Comparison of ENCODE assay signal across 22 cellular contexts in the genomic region with DNA sequence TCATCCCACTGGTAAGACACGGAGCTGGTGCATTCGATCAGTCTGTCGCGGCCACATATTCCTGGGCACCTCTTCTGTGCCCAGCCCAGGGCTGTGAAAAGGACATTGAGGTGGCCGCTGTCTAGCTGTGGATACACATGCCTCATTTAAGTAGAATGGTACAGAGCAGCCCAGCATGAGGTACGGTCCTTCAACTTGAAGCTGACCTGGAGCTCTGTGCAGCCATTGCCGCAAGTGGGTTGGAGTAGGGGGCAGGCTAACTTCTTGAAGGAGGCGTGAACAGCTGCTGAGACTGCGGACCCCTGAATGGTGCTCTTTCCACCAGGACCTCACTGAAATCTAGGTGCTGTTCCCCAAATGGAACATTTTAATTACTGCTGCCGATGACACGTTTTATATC.
A peak's percentile ranks its signal among the peaks of the same experiment; 100 is the strongest.
DNase-seq lines count a peak whose midpoint lies in the region; ATAC-seq and TF ChIP-seq lines count a peak whose summit lies in the region.
"Had no signal": no experiment of that assay in that cellular context is flagged by ENCODE, and none has a peak within 500 bp of the region (broad histone marks: within the 10 kb centered on the region; RNA-seq: fewer than 3 reads in every experiment).

No MANE protein-coding gene starts in this region.

- no peak overlapping the region for H3K23ac ChIP-seq in IMR-90 (ENCODE audit: low read depth, low read length)
- no peak overlapping the region for H3K23ac ChIP-seq in neuronal stem cell (ENCODE audit: low read depth, low read length, poor library complexity)

- H2AK5ac ChIP-seq in IMR-90 (ENCODE audit: low read depth, low read length), result no peak overlapping the region
- peak overlapping the region; percentile 12 for H2AK5ac ChIP-seq in neuronal stem cell (ENCODE audit: low read depth, low read length)

- 92% methylated on average over 2 of the region's 11 CpGs; no CpG with 5 or more reads in 1 of the 2 experiments for WGBS in IMR-90 (ENCODE audit: extremely low coverage in 2 of 2, insufficient read length in 1 of 2), 2 experiments
- WGBS in neuronal stem cell (ENCODE audit: extremely low coverage in 2 of 2, insufficient read length in 2 of 2, insufficient replicate concordance in 1 of 2), 2 donors, result no CpG with 5 or more reads among the region's 11 CpGs
- 62 to 78% methylated on average over 7 to 9 of the region's 11 CpGs for WGBS in esophagus squamous epithelium, 2 donors

- ATAC-seq in IMR-90 (ENCODE audit: low read depth), result no peak
- no peak for ATAC-seq in GM19328 (IDR thresholded peaks at IDR 0.05; ENCODE audit: unreplicated experiment)
- no peak for ATAC-seq in HG03108 (IDR thresholded peaks at IDR 0.05; ENCODE audit: unreplicated experiment)
- ATAC-seq: GM12878 had no signal

- intact Hi-C loops in IMR-90 (cut with micrococcal nuclease), result no loop called here
- intact Hi-C loops in esophagus squamous epithelium (cut with DNase I), result loop anchor here (10.0 kb wide), 1 partner anchor 161 kb away; no protein-coding TSS in a partner anchor

- H3K27ac ChIP-seq in HUES48 (ENCODE audit: low read depth, low read length) (peak overlapping the region; percentile 87), IMR-90 (ENCODE audit: insufficient read depth, low read length) (no peak overlapping the region), neuronal stem cell (replicated peaks; ENCODE audit: low read length) (no peak overlapping the region), esophagus squamous epithelium (no peak overlapping the region)

- H3K27me3 ChIP-seq in HUES48 (ENCODE audit: control insufficient read depth, insufficient read depth, low read length) (no peaks in the 10 kb centered on the region), IMR-90 (ENCODE audit: control insufficient read depth, insufficient read depth, low read length) (peaks cover 23% of the 10 kb centered on the region), neuronal stem cell (ENCODE audit: control insufficient read depth in 3 of 3, insufficient read depth in 3 of 3, low read depth in 1 of 3, low read length in 3 of 3) (no peaks in the 10 kb centered on the region), esophagus squamous epithelium (peaks cover 0 to 23% (median 0%) of the 10 kb centered on the region in 4 donors)
- H3K27me3 ChIP-seq: BE2C had no signal

- H3K9me3 ChIP-seq in HUES48 (ENCODE audit: control insufficient read depth, insufficient read depth, low read length) (no peaks in the 10 kb centered on the region), IMR-90 (ENCODE audit: control insufficient read depth, insufficient read depth, low read length) (no peaks in the 10 kb centered on the region), neuronal stem cell (replicated peaks in 1 of 2; ENCODE audit: control insufficient read depth in 2 of 2, insufficient read depth in 1 of 2, low read depth in 1 of 2, low read length in 2 of 2) (no peaks in the 10 kb centered on the region), esophagus squamous epithelium (no peaks in the 10 kb centered on the region)
- H3K9me3 ChIP-seq: BE2C had no signal

- dilution Hi-C loops in IMR-90 (cut with HindIII; ENCODE audit: low sequenced_read_pairs, unreplicated experiment), result no loop called here

- H4K20me1 ChIP-seq in IMR-90 (ENCODE audit: insufficient read depth, low read length), result no peaks in the 10 kb centered on the region

- no peaks in the 10 kb centered on the region for H3K36me3 Mint-ChIP-seq in endothelial cell (ENCODE audit: low read depth, unreplicated experiment)
- H3K36me3 Mint-ChIP-seq: CD4-positive, CD25-positive, alpha-beta regulatory T cell; CD8-positive, alpha-beta memory T cell; IgD-negative memory B cell had no signal

- no peaks in the 10 kb centered on the region for H3K36me3 ChIP-seq in HUES48 (ENCODE audit: control insufficient read depth, insufficient read depth, low read length)
- H3K36me3 ChIP-seq in IMR-90 (ENCODE audit: control insufficient read depth, insufficient read depth, low read length), result no peaks in the 10 kb centered on the region
- H3K36me3 ChIP-seq in neuronal stem cell (replicated peaks in 1 of 2; ENCODE audit: control insufficient read depth in 2 of 2, insufficient read depth in 2 of 2, low read length in 2 of 2), result no peaks in the 10 kb centered on the region
- H3K36me3 ChIP-seq in esophagus squamous epithelium, result no peaks in the 10 kb centered on the region
- H3K36me3 ChIP-seq: BE2C had no signal

- no peaks in the 10 kb centered on the region for H3K9me3 Mint-ChIP-seq in endothelial cell (ENCODE audit: unreplicated experiment)
- H3K9me3 Mint-ChIP-seq: CD4-positive, CD25-positive, alpha-beta regulatory T cell; CD8-positive, alpha-beta memory T cell; H9; IgD-negative memory B cell had no signal

- DNase-seq in IMR-90 (no peak), endothelial cell (ENCODE audit: low spot score) (no peak), neuronal stem cell (ENCODE audit: low spot score) (no peak), esophagus squamous epithelium (lab: John Stamatoyannopoulos, UW) (no peak), NCI-H146 treated with DMSO at 0.1 percent for 48 hours (lab: John Stamatoyannopoulos, UW; ENCODE audit: unreplicated experiment) (no peak)
- DNase-seq: BE2C; C1 segment of cervical spinal cord; CD4-positive, CD25-positive, alpha-beta regulatory T cell; CD8-positive, alpha-beta memory T cell; COR-L47; DMS 273 treated with DMSO at 0.1 percent for 48 hours; DMS53; DND-41; EL; GOT3; H9; KBM-7 had no signal

- H3K4me1 Mint-ChIP-seq in endothelial cell (ENCODE audit: unreplicated experiment), result peaks cover 16% of the 10 kb centered on the region

- no peak overlapping the region for H3K9ac ChIP-seq in HUES48 (ENCODE audit: low read depth, low read length)
- no peak overlapping the region for H3K9ac ChIP-seq in IMR-90 (ENCODE audit: low read depth, low read length)
- no peak overlapping the region for H3K9ac ChIP-seq in neuronal stem cell (ENCODE audit: low read depth, low read length, poor library complexity)

- in situ Hi-C loops in IMR-90 (cut with MboI; ENCODE audit: low sequenced_read_pairs), result loop anchor here (10.0 kb wide), 1 partner anchor 171 kb away; no protein-coding TSS in a partner anchor

- H3K14ac ChIP-seq in IMR-90 (replicated peaks; ENCODE audit: low read depth, low read length) (no peak overlapping the region), neuronal stem cell (ENCODE audit: low read length) (no peak overlapping the region)

- H3K79me1 ChIP-seq in IMR-90 (ENCODE audit: low read depth in 1 of 2, low read length in 2 of 2) (no peaks in the 10 kb centered on the region), neuronal stem cell (ENCODE audit: low read depth, low read length) (no peaks in the 10 kb centered on the region)

- H2BK5ac ChIP-seq in IMR-90 (ENCODE audit: low read depth, low read length, poor library complexity, severe bottlenecking) (no peak overlapping the region), neuronal stem cell (ENCODE audit: low read length) (no peak overlapping the region)

- BruUV-seq in IMR-90 (replicated peaks; lab: Mats Ljungman, UMichigan), result no TSS peak

- no peak overlapping the region for H4K5ac ChIP-seq in IMR-90 (ENCODE audit: low read depth, low read length)

- CTCF ChIA-PET in IMR-90 (lab: Yijun Ruan, JAX), result interaction anchor here (0.5 kb wide), 1 partner anchor 35 kb away, joined by 4 read pairs; no protein-coding TSS in a partner anchor

- peaks cover 6% of the 10 kb centered on the region for H3K27me3 Mint-ChIP-seq in endothelial cell (ENCODE audit: unreplicated experiment)

- no peak overlapping the region for H3K4me3 Mint-ChIP-seq in endothelial cell (ENCODE audit: unreplicated experiment)
- H3K4me3 Mint-ChIP-seq: CD4-positive, CD25-positive, alpha-beta regulatory T cell; CD8-positive, alpha-beta memory T cell; IgD-negative memory B cell had no signal

- H3K56ac ChIP-seq in IMR-90 (ENCODE audit: extremely low read depth, insufficient read depth, low read length), result no peak overlapping the region

- H3K4ac ChIP-seq in IMR-90 (ENCODE audit: low read depth, low read length) (no peak overlapping the region), neuronal stem cell (ENCODE audit: low read length) (no peak overlapping the region)

- POLR2A ChIA-PET in IMR-90 (lab: Charles Lee; ENCODE audit: unreplicated experiment), result no interaction called here

- H4K91ac ChIP-seq in IMR-90 (ENCODE audit: insufficient read depth, low read depth, low read length), result no peak overlapping the region
- peak overlapping the region; percentile 65 for H4K91ac ChIP-seq in neuronal stem cell (ENCODE audit: low read depth, low read length, poor library complexity)

- H3K4me1 ChIP-seq in HUES48 (ENCODE audit: control insufficient read depth, insufficient read depth, low read length) (peaks cover 25% of the 10 kb centered on the region), IMR-90 (ENCODE audit: control insufficient read depth, insufficient read depth, low read length) (peaks cover 2% of the 10 kb centered on the region; the same call in 1 of the 2 replicates), neuronal stem cell (ENCODE audit: control insufficient read depth in 2 of 2, insufficient read depth in 1 of 2, low read depth in 1 of 2, low read length in 2 of 2) (peaks cover 16 to 22% of the 10 kb centered on the region in 2 donors), esophagus squamous epithelium (peaks cover 0 to 19% (median 4%) of the 10 kb centered on the region in 3 donors)
- H3K4me1 ChIP-seq: BE2C had no signal

- H3K9me1 ChIP-seq in IMR-90 (ENCODE audit: insufficient read depth, low read length), result no peaks in the 10 kb centered on the region

- no peak for TF ChIP-seq RAD21 in IMR-90 (IDR thresholded peaks at IDR 0.05; ENCODE audit: low read length)

- H2BK120ac ChIP-seq in IMR-90 (ENCODE audit: low read depth, low read length), result no peak overlapping the region
- H2BK120ac ChIP-seq in neuronal stem cell (ENCODE audit: low read depth, low read length), result peak overlapping the region; percentile 74

- no peak overlapping the region for H2BK15ac ChIP-seq in IMR-90 (ENCODE audit: low read depth, low read length)
- H2BK15ac ChIP-seq in neuronal stem cell (ENCODE audit: low read length), result no peak overlapping the region

- TF ChIP-seq POLR2A in IMR-90 (IDR thresholded peaks at IDR 0.05; ENCODE audit: low read depth, low read length) (no peak), esophagus squamous epithelium (IDR thresholded peaks at IDR 0.05) (no peak)

- H3K4me3 ChIP-seq in HUES48 (ENCODE audit: low read depth, low read length) (no peak overlapping the region), IMR-90 (ENCODE audit: insufficient read depth, low read depth, low read length) (no peak overlapping the region), neuronal stem cell (ENCODE audit: low read length in 2 of 2) (no peak overlapping the region), esophagus squamous epithelium (no peak overlapping the region)
- H3K4me3 ChIP-seq: GM12878 had no signal

- no peak overlapping the region for H2BK20ac ChIP-seq in IMR-90 (ENCODE audit: low read depth, low read length)

- H2AFZ ChIP-seq in IMR-90 (replicated peaks; ENCODE audit: low read length, poor library complexity), result no peak overlapping the region
- H2AFZ ChIP-seq in neuronal stem cell (ENCODE audit: low read length), result peak overlapping the region; percentile 62

- peak overlapping the region; percentile 30 for H2AK9ac ChIP-seq in IMR-90 (replicated peaks; ENCODE audit: low read depth, low read length, poor library complexity)

- H4K8ac ChIP-seq in IMR-90 (ENCODE audit: low read depth in 2 of 2, low read length in 2 of 2) (no peak overlapping the region), neuronal stem cell (ENCODE audit: low read depth, low read length) (no peak overlapping the region)

- H3K18ac ChIP-seq in IMR-90 (ENCODE audit: low read depth, low read length), result no peak overlapping the region
- peak overlapping the region; percentile 60 for H3K18ac ChIP-seq in neuronal stem cell (ENCODE audit: low read length)

- H3K27ac Mint-ChIP-seq in endothelial cell (ENCODE audit: unreplicated experiment), result peak overlapping the region; percentile 61
- H3K27ac Mint-ChIP-seq: CD4-positive, CD25-positive, alpha-beta regulatory T cell; CD8-positive, alpha-beta memory T cell; IgD-negative memory B cell had no signal

- TF ChIP-seq CTCF in IMR-90 (conservative IDR thresholded peaks at IDR 0.05; ENCODE audit: low read depth, low read length) (no peak), endothelial cell (IDR thresholded peaks at IDR 0.05; ENCODE audit: unreplicated experiment) (no peak), esophagus squamous epithelium (IDR thresholded peaks at IDR 0.05) (no peak)

- H3K4me2 ChIP-seq in IMR-90 (ENCODE audit: low read depth, low read length) (no peak overlapping the region), neuronal stem cell (ENCODE audit: insufficient read depth, low read length, poor library complexity, severe bottlenecking) (no peak overlapping the region)

- no peak overlapping the region for H2BK12ac ChIP-seq in neuronal stem cell (ENCODE audit: low read length)
